16 cellular contexts compared by ENCODE assay signal in the genomic region with DNA sequence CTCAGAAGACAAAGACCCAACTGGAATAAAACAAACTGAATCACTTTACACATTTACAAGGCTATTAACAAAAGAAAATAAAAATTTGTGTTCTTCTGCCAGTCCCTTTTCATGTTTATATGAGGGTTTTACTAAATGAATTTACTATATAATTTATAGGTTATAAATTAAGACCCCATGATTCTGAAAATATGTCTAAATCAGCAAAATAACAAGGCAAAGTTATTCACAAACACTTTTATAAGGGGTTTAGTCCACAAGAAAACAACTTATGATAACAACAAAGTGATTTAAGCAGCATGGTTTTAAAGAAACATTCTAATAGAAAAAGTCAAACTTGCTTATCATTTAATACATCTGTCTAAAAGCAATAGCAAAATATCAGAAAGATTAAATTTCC. TPM values are rescaled to one million over a fixed set of nuclear protein-coding genes. Genes with fewer than 3 reads are reported as not detected.
DNase-seq lines count a peak whose midpoint lies in the region; ATAC-seq, FAIRE-seq and TF ChIP-seq lines count a peak whose summit lies in the region.
"Had no signal": no experiment of that assay in that cellular context is flagged by ENCODE, and none has a peak within 500 bp of the region (broad histone marks: within the 10 kb centered on the region; RNA-seq: fewer than 3 reads in every experiment).

No MANE protein-coding gene starts in this region.

- H2AFZ ChIP-seq in HepG2 (ENCODE audit: low read length) (no peak overlapping the region), neural progenitor cell (replicated peaks) (no peak overlapping the region), trophoblast cell (ENCODE audit: insufficient read depth, low read length, poor library complexity) (no peak overlapping the region)

- no peak overlapping the region for H2BK5ac ChIP-seq in trophoblast cell (ENCODE audit: low read depth, low read length, poor library complexity)

- H3K27ac Mint-ChIP-seq in endodermal cell = no peak overlapping the region
- no peak overlapping the region for H3K27ac Mint-ChIP-seq in neural progenitor cell
- H3K27ac Mint-ChIP-seq in T-cell = no peak overlapping the region
- H3K27ac Mint-ChIP-seq: CD4-positive, alpha-beta T cell; H9 had no signal

- no peak overlapping the region for H3K14ac ChIP-seq in trophoblast cell (ENCODE audit: low read length)

- no peak overlapping the region for H3K4ac ChIP-seq in trophoblast cell (ENCODE audit: low read depth, low read length)

- 0 out of 2 replicates have a peak, but pooled peaks cover 7% of the 10 kb centered on the region for H4K20me1 ChIP-seq in HepG2 (ENCODE audit: insufficient read depth, low read length)
- H4K20me1 ChIP-seq in neural progenitor cell (ENCODE audit: low read depth) = peaks cover 58% of the 10 kb centered on the region

- peaks cover 2% of the 10 kb centered on the region for H3K4me1 Mint-ChIP-seq in endodermal cell
- H3K4me1 Mint-ChIP-seq in neural progenitor cell = peaks cover 11% of the 10 kb centered on the region
- H3K4me1 Mint-ChIP-seq in T-cell = peaks cover 17 to 21% (median 20%) of the 10 kb centered on the region in 3 donors

- BruUV-seq in HepG2 (replicated peaks; lab: Mats Ljungman, UMichigan) = no TSS peak

- DNase-seq in HepG2 (ENCODE audit: low spot score) = no peak
- no peak for DNase-seq in right lobe of liver
- no peak for DNase-seq in endodermal cell
- no peak for DNase-seq in neural progenitor cell (ENCODE audit: low spot score)
- DNase-seq in T-cell = no peak
- no peak for DNase-seq in trophoblast cell
- DNase-seq: AML-193; Caco-2; CD4-positive, alpha-beta T cell; H9 had no signal

- no peaks in the 10 kb centered on the region for H3K9me3 ChIP-seq in HepG2 (ENCODE audit: low read length)
- H3K9me3 ChIP-seq in right lobe of liver = no peaks in the 10 kb centered on the region
- H3K9me3 ChIP-seq in endodermal cell (ENCODE audit: control insufficient read depth, low read length) = no peaks in the 10 kb centered on the region
- H3K9me3 ChIP-seq in neural progenitor cell (ENCODE audit: low read depth) = no peaks in the 10 kb centered on the region
- H3K9me3 ChIP-seq in trophoblast cell (ENCODE audit: insufficient read depth, low read depth, low read length) = no peaks in the 10 kb centered on the region
- H3K9me3 ChIP-seq: Caco-2 had no signal

- H3K27me3 ChIP-seq in HepG2 (ENCODE audit: control insufficient read depth in 1 of 2, insufficient read depth in 2 of 2, low read length in 2 of 2) (no peaks in the 10 kb centered on the region; a peak in 1 of 5 replicates), right lobe of liver (no peaks in the 10 kb centered on the region), endodermal cell (ENCODE audit: control insufficient read depth, insufficient read depth, low read length, poor library complexity, severe bottlenecking) (no peaks in the 10 kb centered on the region), neural progenitor cell (no peaks in the 10 kb centered on the region), trophoblast cell (ENCODE audit: insufficient read depth, low read length) (no peaks in the 10 kb centered on the region)

- H3K36me3 ChIP-seq in HepG2 (replicated peaks in 1 of 2; ENCODE audit: control insufficient read depth in 1 of 2, insufficient read depth in 2 of 2, low read length in 2 of 2) (peaks cover 4 to 44% of the 10 kb centered on the region in 2 experiments; a peak in 3 of 5 replicates), right lobe of liver (peaks cover 0 to 34% (median 4%) of the 10 kb centered on the region in 4 donors), endodermal cell (ENCODE audit: control insufficient read depth, insufficient read depth, low read length) (peaks cover 81% of the 10 kb centered on the region), neural progenitor cell (peaks cover 22% of the 10 kb centered on the region), trophoblast cell (ENCODE audit: control insufficient read depth in 1 of 2, insufficient read depth in 2 of 2, low read length in 2 of 2) (peaks cover 10 to 11% of the 10 kb centered on the region in 2 experiments)

- TF ChIP-seq RAD21 in HepG2 (CRISPR knock-in tag; IDR thresholded peaks at IDR 0.05) = no peak

- intact Hi-C loops in HepG2 (cut with micrococcal nuclease; ENCODE audit: unreplicated experiment) = no loop called here
- intact Hi-C loops in right lobe of liver (cut with DNase I) = no loop called here

- H3K27me3 Mint-ChIP-seq in endodermal cell (ENCODE audit: insufficient read depth) (no peaks in the 10 kb centered on the region), neural progenitor cell (ENCODE audit: insufficient read depth, low read depth) (peaks cover 3% of the 10 kb centered on the region), T-cell (no peaks in the 10 kb centered on the region)
- H3K27me3 Mint-ChIP-seq: CD4-positive, alpha-beta T cell had no signal

- TF ChIP-seq POLR2A in HepG2 (IDR thresholded peaks at IDR 0.05; ENCODE audit: insufficient read depth in 1 of 2, low read depth in 2 of 2, low read length in 2 of 2) = no peak
- no peak for TF ChIP-seq POLR2A in right lobe of liver (IDR thresholded peaks at IDR 0.05)

- CTCF ChIA-PET in HepG2 (lab: Yijun Ruan, JAX; ENCODE audit: low intra/inter-chr PET ratio, low total read pairs) = no interaction called here
- CTCF ChIA-PET in T-cell (lab: Charles Lee) = no interaction called here

- no peak overlapping the region for H2AK5ac ChIP-seq in trophoblast cell (ENCODE audit: low read length)

- peaks cover 9% of the 10 kb centered on the region for H3F3A ChIP-seq in neural progenitor cell (ENCODE audit: low read depth)

- H3K4me3 ChIP-seq in HepG2 (replicated peaks in 1 of 3; ENCODE audit: insufficient read depth in 1 of 3, low read depth in 2 of 3, low read length in 3 of 3) (no peak overlapping the region; a peak in 1 of 6 replicates), right lobe of liver (no peak overlapping the region), endodermal cell (ENCODE audit: low read length) (peak overlapping the region; percentile 36), neural progenitor cell (no peak overlapping the region), trophoblast cell (ENCODE audit: low read depth, low read length) (no peak overlapping the region)

- H3K18ac ChIP-seq in trophoblast cell (ENCODE audit: low read length) = no peak overlapping the region

- H3K27ac ChIP-seq in HepG2 (ENCODE audit: extremely low read length, insufficient read depth, low read length) = no peak overlapping the region
- no peak overlapping the region for H3K27ac ChIP-seq in right lobe of liver
- H3K27ac ChIP-seq in endodermal cell (ENCODE audit: low read depth, low read length) = no peak overlapping the region
- H3K27ac ChIP-seq in neural progenitor cell = no peak overlapping the region
- no peak overlapping the region for H3K27ac ChIP-seq in trophoblast cell (ENCODE audit: low read depth, low read length)
- H3K27ac ChIP-seq: C4-2B had no signal

- POLR2A ChIA-PET in HepG2 (lab: Yijun Ruan, JAX) = no interaction called here
- POLR2A ChIA-PET in T-cell (lab: Charles Lee) = no interaction called here

- no peak for FAIRE-seq in HepG2 (lab: Jason Lieb, UNC)
- FAIRE-seq: D721Med, G401.6, GM12891, H1 had no signal

- in situ Hi-C loops in HepG2 (cut with HindIII; ENCODE audit: extremely low pct_ligation_motif_present, low pct_unique_long_range_greater_than_20kb) = no loop called here

- no peak overlapping the region for H4K12ac ChIP-seq in trophoblast cell (ENCODE audit: low read depth, low read length)

- H3K4me3 Mint-ChIP-seq in endodermal cell (no peak overlapping the region), neural progenitor cell (no peak overlapping the region), T-cell (no peak overlapping the region)
- H3K4me3 Mint-ChIP-seq: CD4-positive, alpha-beta T cell; H9 had no signal

- no peak overlapping the region for H2BK12ac ChIP-seq in trophoblast cell (ENCODE audit: low read length)

- H4K91ac ChIP-seq in trophoblast cell (ENCODE audit: low read depth, low read length) = no peak overlapping the region

- H3K23ac ChIP-seq in trophoblast cell (ENCODE audit: low read length) = no peak overlapping the region

- no peak overlapping the region for H4K8ac ChIP-seq in trophoblast cell (ENCODE audit: low read depth, low read length)

- H3K4me2 ChIP-seq in HepG2 (ENCODE audit: low read depth, low read length) (no peak overlapping the region), neural progenitor cell (no peak overlapping the region), trophoblast cell (ENCODE audit: low read length) (no peak overlapping the region)

- no peak for TF ChIP-seq EP300 in HepG2 (IDR thresholded peaks at IDR 0.05; ENCODE audit: low read depth in 2 of 2, low read length in 2 of 2)
- TF ChIP-seq EP300 in HepG2 (CRISPR knock-in tag; IDR thresholded peaks at IDR 0.05; ENCODE audit: borderline replicate concordance) = no peak

- ATAC-seq in HepG2 (no peak), right lobe of liver (no peak), T-cell (replicated peaks in 1 of 4) (no peak), HG03097 (IDR thresholded peaks at IDR 0.05; ENCODE audit: low FRiP score, unreplicated experiment) (no peak)

- H2BK120ac ChIP-seq in trophoblast cell (ENCODE audit: insufficient read depth, low read length, poor library complexity) = no peak overlapping the region

- H3K4me1 ChIP-seq in HepG2 (ENCODE audit: insufficient read depth, low read length) = peaks cover 12% of the 10 kb centered on the region
- H3K4me1 ChIP-seq in right lobe of liver = peaks cover 0 to 6% (median 2%) of the 10 kb centered on the region in 4 donors
- peaks cover 6% of the 10 kb centered on the region for H3K4me1 ChIP-seq in endodermal cell (ENCODE audit: control insufficient read depth, insufficient read depth, low read length)
- H3K4me1 ChIP-seq in neural progenitor cell = peaks cover 9% of the 10 kb centered on the region
- H3K4me1 ChIP-seq in trophoblast cell (ENCODE audit: control insufficient read depth in 1 of 2, insufficient read depth in 2 of 2, low read length in 2 of 2) = no peaks in the 10 kb centered on the region

- H3K79me1 ChIP-seq in trophoblast cell (ENCODE audit: low read length) = peaks cover 4% of the 10 kb centered on the region

- TF ChIP-seq CTCF in HepG2 (CRISPR knock-in tag; IDR thresholded peaks at IDR 0.05) = no peak
- TF ChIP-seq CTCF in right lobe of liver (IDR thresholded peaks at IDR 0.05) = no peak
- no peak for TF ChIP-seq CTCF in endodermal cell (conservative IDR thresholded peaks at IDR 0.05)
- TF ChIP-seq CTCF in neural progenitor cell (IDR thresholded peaks at IDR 0.05) = no peak

- H3K9ac ChIP-seq in HepG2 (ENCODE audit: insufficient read depth, low read depth, low read length) (no peak overlapping the region), endodermal cell (ENCODE audit: extremely low read depth, low read length, poor library complexity, severe bottlenecking) (no peak overlapping the region), neural progenitor cell (peak overlapping the region; percentile 11), trophoblast cell (ENCODE audit: low read length) (no peak overlapping the region)

- no peaks in the 10 kb centered on the region for H3K9me3 Mint-ChIP-seq in endodermal cell
- H3K9me3 Mint-ChIP-seq in neural progenitor cell = no peaks in the 10 kb centered on the region
- no peaks in the 10 kb centered on the region for H3K9me3 Mint-ChIP-seq in T-cell
- H3K9me3 Mint-ChIP-seq: CD4-positive, alpha-beta T cell; H9 had no signal

- peaks cover 23% of the 10 kb centered on the region for H3K79me2 ChIP-seq in HepG2 (ENCODE audit: insufficient read depth, low read length)
- peaks cover 80% of the 10 kb centered on the region for H3K79me2 ChIP-seq in neural progenitor cell (ENCODE audit: low read depth)
- peaks cover 7% of the 10 kb centered on the region for H3K79me2 ChIP-seq in trophoblast cell (ENCODE audit: control insufficient read depth, insufficient read depth, low read length, poor library complexity)

- H3K36me3 Mint-ChIP-seq in endodermal cell (ENCODE audit: low read depth) (peaks cover 55% of the 10 kb centered on the region), neural progenitor cell (peaks cover 26% of the 10 kb centered on the region), T-cell (peaks cover 23% of the 10 kb centered on the region)

RNA-seq across cellular contexts. Expression of gene MIER3, which starts 4.9 kb away (rescaled TPM):
- total RNA-seq in HepG2 (2016; rRNA removed; fragmentation: Illumina TruSeq; extraction: Trizol) (38.8 and 63.5 TPM in 2 replicates), right lobe of liver (10 to 100 TPM in 4 of 6 experiments, 1 to 10 TPM in 2; 7.3 to 14.7 (median 11.2) TPM), endodermal cell (10 to 100 TPM; 48.3 to 51.8 TPM), neural progenitor cell (ENCODE audit: low replicate concordance) (66.2 and 106 TPM in 2 replicates), T-cell (10 to 100 TPM; 21.3 to 25.9 (median 23.6) TPM)
- total RNA-seq in HepG2 (2016; cell fraction: cytosol; rRNA removed; fragmentation: Illumina TruSeq; extraction: Trizol; ENCODE audit: low read depth) = 1.1 and 2.4 TPM in 2 replicates
- total RNA-seq in HepG2 (2016; cell fraction: insoluble cytoplasmic fraction; rRNA removed; fragmentation: Illumina TruSeq; extraction: Trizol) = 40.3 and 58.9 TPM in 2 replicates
- total RNA-seq in HepG2 (2016; cell fraction: membrane; rRNA removed; fragmentation: Illumina TruSeq; extraction: Trizol) = 5.6 and 8.3 TPM in 2 replicates
- 35.4 TPM in 2 replicates for total RNA-seq in HepG2 (2016; cell fraction: nucleus; rRNA removed; fragmentation: Illumina TruSeq; extraction: Trizol)
- 11.8 and 14.6 TPM in 2 replicates for polyA plus RNA-seq in HepG2 (2011; rRNA removed)
- polyA plus RNA-seq in HepG2 (2011; cell fraction: cytosol; rRNA removed) = 5.4 and 7.9 TPM in 2 replicates
- polyA plus RNA-seq in HepG2 (2011; cell fraction: nucleus; rRNA removed) = 13.5 and 15.5 TPM in 2 replicates
- 9.6 and 15.3 TPM in 2 replicates for polyA plus RNA-seq in HepG2 (2012)
- polyA plus RNA-seq in HepG2 (2016; cell fraction: cytosol; fragmentation: Illumina TruSeq; extraction: Trizol; ENCODE audit: low read depth) = 0.28 and 0.40 TPM in 2 replicates
- polyA plus RNA-seq in HepG2 (2016; cell fraction: insoluble cytoplasmic fraction; fragmentation: Illumina TruSeq; extraction: Trizol; ENCODE audit: low read depth) = 20.4 and 22.1 TPM in 2 replicates
- polyA plus RNA-seq in HepG2 (2016; cell fraction: membrane; fragmentation: Illumina TruSeq; extraction: Trizol; ENCODE audit: low read depth) = 2.0 and 2.5 TPM in 2 replicates
- 33.9 and 37.6 TPM in 2 replicates for polyA plus RNA-seq in HepG2 (2016; cell fraction: nucleus; fragmentation: Illumina TruSeq; extraction: Trizol; ENCODE audit: insufficient read depth, low read depth)
- 25.7 and 34.6 TPM in 2 replicates for polyA minus RNA-seq in HepG2 (2011; rRNA and poly(A)+ RNA removed; ENCODE audit: low replicate concordance)
- 17.3 and 18.2 TPM in 2 replicates for polyA minus RNA-seq in HepG2 (2011; cell fraction: cytosol; rRNA and poly(A)+ RNA removed)
- 30.4 and 37.5 TPM in 2 replicates for polyA minus RNA-seq in HepG2 (2011; cell fraction: nucleus; rRNA and poly(A)+ RNA removed)
- 20.0 TPM for polyA plus RNA-seq in endodermal cell (2013, experiment 1 of 2)
- polyA plus RNA-seq in endodermal cell (2013, experiment 2 of 2) = 19.1 TPM
- polyA plus RNA-seq in trophoblast cell (2013) = 20.0 and 20.5 TPM in 2 replicates

RNA-seq across cellular contexts. Expression of gene SETD9, which starts 37.7 kb away (rescaled TPM):
- total RNA-seq in HepG2 (2016; rRNA removed; fragmentation: Illumina TruSeq; extraction: Trizol) (14.6 and 17.8 TPM in 2 replicates), right lobe of liver (10 to 100 TPM in 3 of 6 experiments, 1 to 10 TPM in 3; 4.9 to 18.8 (median 9.9) TPM), endodermal cell (10 to 100 TPM in 1 of 2 donors, 1 to 10 TPM in 1; 5.0 to 14.9 TPM), neural progenitor cell (ENCODE audit: low replicate concordance) (18.6 and 39.3 TPM in 2 replicates), T-cell (1 to 10 TPM in 4 of 5 donors, under 1 TPM in 1; 0.73 to 6.4 (median 5.3) TPM)
- total RNA-seq in HepG2 (2016; cell fraction: cytosol; rRNA removed; fragmentation: Illumina TruSeq; extraction: Trizol; ENCODE audit: low read depth) = 29.5 and 30.1 TPM in 2 replicates
- total RNA-seq in HepG2 (2016; cell fraction: insoluble cytoplasmic fraction; rRNA removed; fragmentation: Illumina TruSeq; extraction: Trizol) = 15.1 and 15.7 TPM in 2 replicates
- total RNA-seq in HepG2 (2016; cell fraction: membrane; rRNA removed; fragmentation: Illumina TruSeq; extraction: Trizol) = 29.7 and 31.0 TPM in 2 replicates
- total RNA-seq in HepG2 (2016; cell fraction: nucleus; rRNA removed; fragmentation: Illumina TruSeq; extraction: Trizol) = 12.8 and 14.0 TPM in 2 replicates
- polyA plus RNA-seq in HepG2 (2011; rRNA removed) = 4.8 and 5.5 TPM in 2 replicates
- polyA plus RNA-seq in HepG2 (2011; cell fraction: cytosol; rRNA removed) = 2.7 and 3.0 TPM in 2 replicates
- polyA plus RNA-seq in HepG2 (2011; cell fraction: nucleus; rRNA removed) = 1.7 and 2.6 TPM in 2 replicates
- polyA plus RNA-seq in HepG2 (2012) = 5.7 and 6.0 TPM in 2 replicates
- polyA plus RNA-seq in HepG2 (2016; cell fraction: cytosol; fragmentation: Illumina TruSeq; extraction: Trizol; ENCODE audit: low read depth) = 25.5 and 31.1 TPM in 2 replicates
- polyA plus RNA-seq in HepG2 (2016; cell fraction: insoluble cytoplasmic fraction; fragmentation: Illumina TruSeq; extraction: Trizol; ENCODE audit: low read depth) = 12.3 and 13.7 TPM in 2 replicates
- 23.9 and 28.6 TPM in 2 replicates for polyA plus RNA-seq in HepG2 (2016; cell fraction: membrane; fragmentation: Illumina TruSeq; extraction: Trizol; ENCODE audit: low read depth)
- polyA plus RNA-seq in HepG2 (2016; cell fraction: nucleus; fragmentation: Illumina TruSeq; extraction: Trizol; ENCODE audit: insufficient read depth, low read depth) = 15.5 and 17.4 TPM in 2 replicates
- 2.7 TPM in 2 replicates for polyA minus RNA-seq in HepG2 (2011; rRNA and poly(A)+ RNA removed; ENCODE audit: low replicate concordance)
- polyA minus RNA-seq in HepG2 (2011; cell fraction: cytosol; rRNA and poly(A)+ RNA removed) = 3.3 and 4.5 TPM in 2 replicates
- polyA minus RNA-seq in HepG2 (2011; cell fraction: nucleus; rRNA and poly(A)+ RNA removed) = 8.5 and 9.9 TPM in 2 replicates
- 10.2 TPM for polyA plus RNA-seq in endodermal cell (2013, experiment 1 of 2)
- 8.5 TPM for polyA plus RNA-seq in endodermal cell (2013, experiment 2 of 2)
- polyA plus RNA-seq in trophoblast cell (2013) = 4.8 and 5.4 TPM in 2 replicates
